11 cellular contexts compared by ENCODE assay signal in genomic region chr17:35062284-35062683, GRCh38. TPM values are rescaled to one million over a fixed set of nuclear protein-coding genes. Genes with fewer than 3 reads are reported as not detected.
A peak's percentile ranks its signal among the peaks of the same experiment; 100 is the strongest.
DNase-seq lines count a peak whose midpoint lies in the region; ATAC-seq, FAIRE-seq and TF ChIP-seq lines count a peak whose summit lies in the region.
"Had no signal": no experiment of that assay in that cellular context is flagged by ENCODE, and none has a peak within 500 bp of the region (broad histone marks: within the 10 kb centered on the region; RNA-seq: fewer than 3 reads in every experiment).

No MANE protein-coding gene starts in this region.

- H3K27ac ChIP-seq in CD4-positive, CD25-positive, alpha-beta regulatory T cell (ENCODE audit: insufficient read depth, low read length, poor library complexity, severe bottlenecking), result no peak overlapping the region
- H3K27ac ChIP-seq in HUES6 (ENCODE audit: low read depth, low read length) (peak overlapping the region; percentile 93; the same call in 1 of the 2 replicates), GM12878 (ENCODE audit: control insufficient read depth, insufficient read depth) (peak overlapping the region; percentile 86)

- no peak for TF ChIP-seq EP300 in GM12878 (IDR thresholded peaks at IDR 0.05; ENCODE audit: borderline replicate concordance in 1 of 2, control insufficient read depth in 1 of 2, low read depth in 2 of 2, low read length in 2 of 2)

- CTCF ChIA-PET in GM12878 (lab: Yijun Ruan, JAX), result interaction anchor here (2.3 to 4.7 kb wide), 6 partner anchors 9 to 33 kb away, joined by 9 to 25 read pairs (median 17); no protein-coding TSS in a partner anchor

- no peak for TF ChIP-seq RAD21 in GM12878 (IDR thresholded peaks at IDR 0.05; ENCODE audit: insufficient read depth, low read depth, low read length)

- no peak for DNase-seq in CD4-positive, CD25-positive, alpha-beta regulatory T cell
- DNase-seq in GM12878 (ENCODE audit: low read depth, low spot score), result no peak
- no peak for DNase-seq in mesothelial cell of epicardium (ENCODE audit: low spot score in 2 of 2, unreplicated experiment in 2 of 2)
- no peak for DNase-seq in inferior parietal cortex (ENCODE audit: extremely low spot score)
- DNase-seq in MV-4-11 (lab: John Stamatoyannopoulos, UW), result no peak
- DNase-seq in stimulated activated CD4-positive, alpha-beta T cell treated with anti-CD3 and anti-CD28 coated beads, Interleukin-15, amount 100 ng/mL, for 24 hours, result no peak
- DNase-seq: hypothalamus had no signal

- WGBS in GM12878 (ENCODE audit: insufficient coverage, insufficient replicate concordance, low lambda C conversion rate, missing lambda C conversion rate), result 96% methylated on average over 3 of the region's 3 CpGs

- H3K36me3 ChIP-seq in CD4-positive, CD25-positive, alpha-beta regulatory T cell (ENCODE audit: control insufficient read depth, insufficient read depth, low read length), result peaks cover 22% of the 10 kb centered on the region
- H3K36me3 ChIP-seq in HUES6 (ENCODE audit: control insufficient read depth, insufficient read depth, low read length), result no peaks in the 10 kb centered on the region
- peaks cover 2 to 3% of the 10 kb centered on the region in 2 experiments; a peak in 3 of 4 replicates for H3K36me3 ChIP-seq in GM12878 (ENCODE audit: control insufficient read depth in 2 of 2, insufficient read depth in 2 of 2, low read length in 1 of 2)

- no peak for TF ChIP-seq CTCF in GM12878 (IDR thresholded peaks at IDR 0.05 in 2 of 3, conservative IDR thresholded peaks at IDR 0.05 in 1 of 3; ENCODE audit: control insufficient read depth in 2 of 3, extremely low read depth in 1 of 3, insufficient read depth in 1 of 3, low read depth in 3 of 3, low read length in 3 of 3)
- no peak for TF ChIP-seq CTCF in mesothelial cell of epicardium (IDR thresholded peaks at IDR 0.05; ENCODE audit: unreplicated experiment)

- H3K4me3 ChIP-seq in CD4-positive, CD25-positive, alpha-beta regulatory T cell (ENCODE audit: low read depth, low read length), result peak overlapping the region; percentile 57
- H3K4me3 ChIP-seq in HUES6 (ENCODE audit: low read depth, low read length), result no peak overlapping the region
- no peak overlapping the region for H3K4me3 ChIP-seq in GM12878

- ATAC-seq in CD4-positive, CD25-positive, alpha-beta regulatory T cell (ENCODE audit: low read depth in 2 of 2), result no peak
- ATAC-seq in GM12878 (no peak), GM21367 (IDR thresholded peaks at IDR 0.05; ENCODE audit: unreplicated experiment) (no peak)

- no peaks in the 10 kb centered on the region for H3K9me3 ChIP-seq in CD4-positive, CD25-positive, alpha-beta regulatory T cell (ENCODE audit: control insufficient read depth in 2 of 2, low read length in 2 of 2)
- H3K9me3 ChIP-seq in HUES6 (ENCODE audit: control insufficient read depth, insufficient read depth, low read depth, low read length) (no peaks in the 10 kb centered on the region), GM12878 (replicated peaks; ENCODE audit: control insufficient read depth, insufficient read depth, low read length) (no peaks in the 10 kb centered on the region)

- H3K4me3 Mint-ChIP-seq in CD4-positive, CD25-positive, alpha-beta regulatory T cell, result peak overlapping the region; percentile 56 to 76 (median 69)
- H3K4me3 Mint-ChIP-seq in mesothelial cell of epicardium, result no peak overlapping the region

- H3K27me3 ChIP-seq in CD4-positive, CD25-positive, alpha-beta regulatory T cell (ENCODE audit: control insufficient read depth, insufficient read depth, low read length), result no peaks in the 10 kb centered on the region
- H3K27me3 ChIP-seq in HUES6 (ENCODE audit: control insufficient read depth, insufficient read depth, low read length), result no peaks in the 10 kb centered on the region
- H3K27me3 ChIP-seq in GM12878 (replicated peaks in 1 of 2; ENCODE audit: control insufficient read depth in 2 of 2, insufficient read depth in 2 of 2, low read length in 1 of 2), result no peaks in the 10 kb centered on the region

- RAD21 ChIA-PET in GM12878 (lab: Charles Lee; ENCODE audit: unreplicated experiment), result interaction anchor here (0.6 to 22.2 kb wide), 5 partner anchors 8 to 23 kb away, joined by 3 to 452 read pairs (median 48); no protein-coding TSS in a partner anchor

- peaks cover 32 to 86% (median 65%) of the 10 kb centered on the region in 4 donors for H3K4me1 Mint-ChIP-seq in CD4-positive, CD25-positive, alpha-beta regulatory T cell
- peaks cover 26% of the 10 kb centered on the region for H3K4me1 Mint-ChIP-seq in mesothelial cell of epicardium

- H2AFZ ChIP-seq in GM12878 (ENCODE audit: control insufficient read depth, low read depth, low read length), result no peak overlapping the region

- POLR2A ChIA-PET in GM12878 (lab: Charles Lee), result interaction anchor here (1.4 to 10.6 kb wide), 6 partner anchors 9 to 24 kb away, joined by 8 to 115 read pairs (median 24); no protein-coding TSS in a partner anchor

- peaks cover 41% of the 10 kb centered on the region for H3K79me2 ChIP-seq in GM12878 (ENCODE audit: control insufficient read depth, insufficient read depth, low read length)

- peaks cover 34% of the 10 kb centered on the region for H3K36me3 Mint-ChIP-seq in CD4-positive, CD25-positive, alpha-beta regulatory T cell
- peaks cover 1% of the 10 kb centered on the region for H3K36me3 Mint-ChIP-seq in mesothelial cell of epicardium

- H4K20me1 ChIP-seq in GM12878 (ENCODE audit: control insufficient read depth, insufficient read depth), result no peaks in the 10 kb centered on the region

- H3K9ac ChIP-seq in HUES6 (ENCODE audit: low read length) (no peak overlapping the region), GM12878 (ENCODE audit: control insufficient read depth, insufficient read depth, low read length) (no peak overlapping the region)

- SMC1A ChIA-PET in GM12878 (lab: Charles Lee; ENCODE audit: uncharacterized antibody, unreplicated experiment), result interaction anchor here (0.6 to 20.5 kb wide), 14 partner anchors 12 to 80 kb away, joined by 3 to 534 read pairs (median 9); no protein-coding TSS in a partner anchor

- H3K27me3 Mint-ChIP-seq in CD4-positive, CD25-positive, alpha-beta regulatory T cell, result no peaks in the 10 kb centered on the region
- no peaks in the 10 kb centered on the region for H3K27me3 Mint-ChIP-seq in mesothelial cell of epicardium (ENCODE audit: low read depth)

- peaks cover 35% of the 10 kb centered on the region for H3K4me1 ChIP-seq in CD4-positive, CD25-positive, alpha-beta regulatory T cell (ENCODE audit: control insufficient read depth, insufficient read depth, low read length, poor library complexity, severe bottlenecking)
- peaks cover 35% of the 10 kb centered on the region for H3K4me1 ChIP-seq in HUES6 (ENCODE audit: control insufficient read depth, insufficient read depth, low read length)
- H3K4me1 ChIP-seq in GM12878 (ENCODE audit: control insufficient read depth, insufficient read depth, low read length), result peaks cover 23% of the 10 kb centered on the region

- FAIRE-seq in GM12878 (lab: Jason Lieb, UNC), result no peak

- TF ChIP-seq POLR2A in GM12878 (IDR thresholded peaks at IDR 0.05; ENCODE audit: low read depth, low read length), result no peak

- no TSS peak for BruUV-seq in GM12878 (replicated peaks; lab: Mats Ljungman, UMichigan)

- H3K27ac Mint-ChIP-seq in CD4-positive, CD25-positive, alpha-beta regulatory T cell, result peak overlapping the region; percentile 18 to 96 (median 95)
- H3K27ac Mint-ChIP-seq in mesothelial cell of epicardium, result peak overlapping the region; percentile 98

- in situ Hi-C loops in GM12878 (cut with MboI), result no loop called here

- intact Hi-C loops in GM12878 (cut with micrococcal nuclease; ENCODE audit: unreplicated experiment), result loop anchor here (2.0 kb wide), 2 partner anchors 15 to 57 kb away; partner anchors contain the start of gene RAD51D

- H3K9me3 Mint-ChIP-seq in CD4-positive, CD25-positive, alpha-beta regulatory T cell, result no peaks in the 10 kb centered on the region
- H3K9me3 Mint-ChIP-seq in mesothelial cell of epicardium, result no peaks in the 10 kb centered on the region

- peak overlapping the region; percentile 72 for H3K4me2 ChIP-seq in GM12878 (ENCODE audit: control insufficient read depth, insufficient read depth)

RNA-seq across cellular contexts. Expression of gene RFFL, which starts 1.2 kb away (rescaled TPM):
- total RNA-seq in CD4-positive, CD25-positive, alpha-beta regulatory T cell, result 118 TPM
- polyA plus RNA-seq in CD4-positive, CD25-positive, alpha-beta regulatory T cell, result 100 to 1,000 TPM in 1 of 4 donors, 10 to 100 TPM in 3; 69.8 to 128 (median 79.3) TPM
- 56.2 and 57.8 TPM in 2 replicates for total RNA-seq in GM12878 (2013; cell fraction: nucleolus; rRNA removed)
- total RNA-seq in GM12878 (2014; rRNA removed) (28.6 and 31.4 TPM in 2 replicates), GM12878 (2014; rRNA removed; fragmentation: Illumina TruSeq; extraction: Trizol) (25.4 and 26.1 TPM in 2 replicates), GM12878 (2021) (37.4 and 38.3 TPM in 2 replicates), mesothelial cell of epicardium (15.8 to 19.8 TPM (median 16.7 TPM) in 3 replicates)
- 10.9 TPM for polyA plus RNA-seq in GM12878 (2011; ENCODE audit: low read depth)
- polyA plus RNA-seq in GM12878 (2011; rRNA removed) (51.1 and 56.1 TPM in 2 replicates), GM12878 (2014; fragmentation: Illumina TruSeq; extraction: Trizol) (25.3 and 27.0 TPM in 2 replicates), GM12878 (2014; fragmentation: Nextera tagmentation; extraction: Ambion mirVana) (1 to 10 TPM; 4.7 to 6.7 TPM), GM12878 (2014; rRNA removed) (24.5 and 26.4 TPM in 2 replicates), GM12878 (2016; fragmentation: Nextera tagmentation; extraction: Ambion mirVana) (10 to 100 TPM; 26.7 to 31.0 TPM)
- polyA plus RNA-seq in GM12878 (2011; cell fraction: cytosol; rRNA removed), result 50.7 and 60.3 TPM in 2 replicates
- polyA plus RNA-seq in GM12878 (2011; cell fraction: nucleus; rRNA removed), result 27.8 and 28.7 TPM in 2 replicates
- polyA plus RNA-seq in GM12878 (2012), result 18.2 and 21.3 TPM in 2 replicates
- 133 and 190 TPM in 2 replicates for polyA minus RNA-seq in GM12878 (2011; rRNA and poly(A)+ RNA removed)
- 39.5 and 49.2 TPM in 2 replicates for polyA minus RNA-seq in GM12878 (2011; cell fraction: cytosol; rRNA and poly(A)+ RNA removed)
- 14.4 and 21.6 TPM in 2 replicates for polyA minus RNA-seq in GM12878 (2011; cell fraction: nucleus; rRNA and poly(A)+ RNA removed)

RNA-seq across cellular contexts. Expression of gene RAD51D, which starts 57.4 kb away (rescaled TPM):
- 11.7 TPM for total RNA-seq in CD4-positive, CD25-positive, alpha-beta regulatory T cell
- polyA plus RNA-seq in CD4-positive, CD25-positive, alpha-beta regulatory T cell, result 10 to 100 TPM in 2 of 4 donors, 1 to 10 TPM in 2; 7.0 to 11.5 (median 10.3) TPM
- 37.0 and 41.3 TPM in 2 replicates for total RNA-seq in GM12878 (2013; cell fraction: nucleolus; rRNA removed)
- total RNA-seq in GM12878 (2014; rRNA removed), result 12.0 and 12.3 TPM in 2 replicates
- 10.0 and 11.5 TPM in 2 replicates for total RNA-seq in GM12878 (2014; rRNA removed; fragmentation: Illumina TruSeq; extraction: Trizol)
- total RNA-seq in GM12878 (2021), result 22.1 and 26.0 TPM in 2 replicates
- 4.8 TPM for polyA plus RNA-seq in GM12878 (2011; ENCODE audit: low read depth)
- 13.0 and 14.7 TPM in 2 replicates for polyA plus RNA-seq in GM12878 (2011; rRNA removed)
- polyA plus RNA-seq in GM12878 (2011; cell fraction: cytosol; rRNA removed), result 14.6 and 17.3 TPM in 2 replicates
- polyA plus RNA-seq in GM12878 (2011; cell fraction: nucleus; rRNA removed), result 15.6 and 19.8 TPM in 2 replicates
- 8.8 and 8.9 TPM in 2 replicates for polyA plus RNA-seq in GM12878 (2012)
- 7.0 and 11.8 TPM in 2 replicates for polyA plus RNA-seq in GM12878 (2014; fragmentation: Illumina TruSeq; extraction: Trizol)
- 1 to 10 TPM; 2.6 to 4.9 TPM for polyA plus RNA-seq in GM12878 (2014; fragmentation: Nextera tagmentation; extraction: Ambion mirVana)
- polyA plus RNA-seq in GM12878 (2014; rRNA removed), result 16.7 and 21.2 TPM in 2 replicates
- 10 to 100 TPM; 24.2 to 29.3 TPM for polyA plus RNA-seq in GM12878 (2016; fragmentation: Nextera tagmentation; extraction: Ambion mirVana)
- polyA minus RNA-seq in GM12878 (2011; rRNA and poly(A)+ RNA removed), result 13.0 and 22.6 TPM in 2 replicates
- polyA minus RNA-seq in GM12878 (2011; cell fraction: cytosol; rRNA and poly(A)+ RNA removed), result 4.2 and 4.8 TPM in 2 replicates
- polyA minus RNA-seq in GM12878 (2011; cell fraction: nucleus; rRNA and poly(A)+ RNA removed), result 9.3 and 21.4 TPM in 2 replicates
- total RNA-seq in mesothelial cell of epicardium, result 12.0 to 17.2 TPM (median 14.8 TPM) in 3 replicates

RNA-seq across cellular contexts. Expression of gene FNDC8, which starts 59.1 kb away (rescaled TPM):
- total RNA-seq in CD4-positive, CD25-positive, alpha-beta regulatory T cell, result not detected
- polyA plus RNA-seq in CD4-positive, CD25-positive, alpha-beta regulatory T cell, result not detected
- not detected in 2 replicates for total RNA-seq in GM12878 (2013; cell fraction: nucleolus; rRNA removed)
- total RNA-seq in GM12878 (2014; rRNA removed) (0.11 TPM in 1 of 2 replicates, not detected in the other), GM12878 (2014; rRNA removed; fragmentation: Illumina TruSeq; extraction: Trizol) (not detected in 2 replicates), GM12878 (2021) (0.15 TPM in 1 of 2 replicates, not detected in the other), mesothelial cell of epicardium (not detected in 3 replicates)
- not detected for polyA plus RNA-seq in GM12878 (2011; ENCODE audit: low read depth)
- polyA plus RNA-seq in GM12878 (2011; rRNA removed) (not detected in 2 replicates), GM12878 (2014; fragmentation: Illumina TruSeq; extraction: Trizol) (not detected in 2 replicates), GM12878 (2014; fragmentation: Nextera tagmentation; extraction: Ambion mirVana) (under 1 TPM in 1 of 2 experiments, not detected in 1; 0.06 TPM), GM12878 (2014; rRNA removed) (0.09 TPM in 1 of 2 replicates, not detected in the other), GM12878 (2016; fragmentation: Nextera tagmentation; extraction: Ambion mirVana) (not detected)
- polyA plus RNA-seq in GM12878 (2011; cell fraction: cytosol; rRNA removed), result 0.06 TPM in 1 of 2 replicates, not detected in the other
- not detected in 2 replicates for polyA plus RNA-seq in GM12878 (2011; cell fraction: nucleus; rRNA removed)
- 0.27 TPM in 1 of 2 replicates, not detected in the other for polyA plus RNA-seq in GM12878 (2012)
- polyA minus RNA-seq in GM12878 (2011; rRNA and poly(A)+ RNA removed), result not detected in 2 replicates
- polyA minus RNA-seq in GM12878 (2011; cell fraction: cytosol; rRNA and poly(A)+ RNA removed), result not detected in 2 replicates
- polyA minus RNA-seq in GM12878 (2011; cell fraction: nucleus; rRNA and poly(A)+ RNA removed), result not detected in 2 replicates
- total RNA-seq: activated CD8-positive, alpha-beta memory T cell treated with anti-CD3 and anti-CD28 coated beads for 36 hours; renal cortical epithelial cell had no signal
